In the genomic region with DNA sequence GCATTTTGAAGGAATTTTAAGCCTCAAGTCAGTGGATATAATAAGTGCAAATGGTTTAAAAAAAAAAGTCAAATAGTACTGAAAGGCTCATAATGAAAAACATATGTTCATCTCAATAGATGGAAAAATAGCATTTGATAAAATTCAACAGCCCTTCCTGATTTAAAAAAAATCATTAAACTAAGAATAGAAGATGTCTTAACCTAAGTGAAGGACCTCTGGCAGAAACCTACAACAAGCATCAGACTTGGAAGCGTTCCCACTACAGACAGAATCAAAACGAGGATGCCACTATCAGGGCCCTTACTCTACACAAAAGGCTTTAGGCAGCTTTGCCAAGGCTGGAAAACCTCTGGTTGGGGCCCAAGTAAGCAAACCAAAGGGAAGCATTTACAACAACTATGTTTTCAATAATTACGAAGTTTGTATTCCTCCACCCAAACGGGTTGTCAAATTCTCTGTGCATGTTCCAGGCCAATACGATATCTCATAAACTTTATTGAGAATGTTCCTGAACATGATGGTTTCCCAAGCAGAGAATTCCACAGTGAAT, we compare ENCODE assay signal across 9 cellular contexts. TPM values are rescaled to one million over a fixed set of nuclear protein-coding genes. Genes with fewer than 3 reads are reported as not detected.
A peak's percentile ranks its signal among the peaks of the same experiment; 100 is the strongest.
DNase-seq lines count a peak whose midpoint lies in the region; TF ChIP-seq lines count a peak whose summit lies in the region.
"Had no signal": no experiment of that assay in that cellular context is flagged by ENCODE, and none has a peak within 500 bp of the region (broad histone marks: within the 10 kb centered on the region; RNA-seq: fewer than 3 reads in every experiment).

No MANE protein-coding gene starts in this region.

- no peak for TF ChIP-seq POLR2A in erythroblast (IDR thresholded peaks at IDR 0.05; ENCODE audit: low read length)

- intact Hi-C loops in colonic mucosa (cut with DNase I) = no loop called here
- intact Hi-C loops in tibial artery (cut with DNase I; ENCODE audit: low total_unique reads) = no loop called here

- H3K9ac ChIP-seq in colonic mucosa (ENCODE audit: low read depth in 2 of 2, low read length in 2 of 2) = no peak overlapping the region

- H3K9me3 ChIP-seq in colonic mucosa (no peaks in the 10 kb centered on the region), tibial artery (no peaks in the 10 kb centered on the region)

- H3K27me3 ChIP-seq in colonic mucosa (no peaks in the 10 kb centered on the region), tibial artery (no peaks in the 10 kb centered on the region)

- H3K4me3 ChIP-seq in colonic mucosa (no peak overlapping the region), tibial artery (no peak overlapping the region)

- H3K4me1 ChIP-seq in colonic mucosa (peaks cover 10% of the 10 kb centered on the region), tibial artery (peaks cover 0 to 49% (median 27%) of the 10 kb centered on the region in 4 donors)

- no peak for TF ChIP-seq CTCF in colonic mucosa (IDR thresholded peaks at IDR 0.05)
- no peak for TF ChIP-seq CTCF in tibial artery (IDR thresholded peaks at IDR 0.05)

- DNase-seq in NCI-H69 (lab: John Stamatoyannopoulos, UW) = peak; percentile 44
- DNase-seq in colonic mucosa = no peak
- peak; percentile 47 for DNase-seq in medulla oblongata (ENCODE audit: extremely low spot score)
- DNase-seq in tibial artery = no peak
- no peak for DNase-seq in AG08396 (ENCODE audit: low spot score)
- no peak for DNase-seq in mesenteric fat pad (ENCODE audit: low spot score)
- DNase-seq in erythroblast (lab: John Stamatoyannopoulos, UW) = no peak
- DNase-seq: activated naive CD4-positive, alpha-beta T cell treated with Interleukin-2 at 50 U/mL for 16 hours; stimulated activated naive CD4-positive, alpha-beta T cell treated with Interleukin-2 at 50 U/mL for 16 hours had no signal

- H3K27ac ChIP-seq in colonic mucosa (peak overlapping the region; percentile 53), tibial artery (peak overlapping the region; percentile 26 to 60)

- H3K36me3 ChIP-seq in colonic mucosa = no peaks in the 10 kb centered on the region
- H3K36me3 ChIP-seq in tibial artery = no peaks in the 10 kb centered on the region

RNA-seq across cellular contexts. Expression of a gene that starts 45.1 kb away (rescaled TPM):
- total RNA-seq in colonic mucosa (10 to 100 TPM in 1 of 2 donors, 1 to 10 TPM in 1; 9.1 to 11.3 TPM), mesenteric fat pad (36.1 TPM)

Comparison
In these comparisons a context has a peak if more than half of its experiments do, and no peak if none do; other contexts are left out.
1. DNase-seq: peak in NCI-H69 (single experiment) and medulla oblongata (single experiment); none in colonic mucosa (single experiment), tibial artery (0 of 2), AG08396 (single experiment), mesenteric fat pad (single experiment) and erythroblast (0 of 2).